ENCODE assay signal across 8 cellular contexts in the genomic region with DNA sequence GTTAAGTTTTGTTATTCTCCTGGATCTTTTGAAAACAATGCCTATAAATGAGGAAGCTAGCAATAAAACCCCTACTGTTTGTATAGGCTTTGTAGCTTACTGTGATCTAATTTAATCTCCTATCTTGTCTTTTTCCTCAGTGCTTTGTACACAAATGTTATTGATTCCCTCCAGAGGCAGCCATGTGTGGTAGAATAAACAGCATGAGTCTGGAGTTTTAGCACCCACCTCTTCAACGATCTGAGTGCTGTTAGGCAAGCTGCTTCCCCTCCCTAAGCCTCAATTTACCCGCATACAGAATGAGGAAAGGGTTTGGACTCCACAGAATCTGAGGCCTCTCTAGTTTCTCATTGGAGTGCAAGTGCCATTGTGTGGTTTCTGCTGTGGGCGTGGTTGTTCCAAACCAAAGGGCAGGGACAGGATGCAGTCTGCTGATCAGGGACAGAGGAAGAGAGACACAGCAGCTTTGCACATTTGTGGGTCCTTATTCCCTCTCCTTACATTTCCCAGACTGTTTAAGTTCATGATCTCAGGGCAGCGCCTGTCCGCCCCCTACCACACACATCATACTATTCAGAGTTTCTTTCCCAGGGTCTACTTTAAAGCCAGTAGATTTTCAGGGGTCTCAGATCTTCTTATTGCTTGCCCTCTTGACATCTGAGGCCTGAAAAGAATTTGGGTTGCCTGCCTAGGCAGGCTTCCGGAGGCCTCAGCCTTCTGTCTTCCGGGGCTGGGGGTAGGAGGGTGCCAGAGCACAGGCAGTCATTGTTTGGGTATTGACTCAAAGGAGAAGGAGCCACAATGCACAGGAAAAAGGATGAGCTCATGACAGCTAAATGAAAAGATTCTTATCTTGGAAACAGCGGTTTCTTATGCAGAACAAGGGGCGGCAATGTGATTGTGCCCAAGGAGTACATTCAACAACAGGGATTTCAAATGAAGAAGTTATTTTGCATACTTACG.
A peak's percentile ranks its signal among the peaks of the same experiment; 100 is the strongest.
DNase-seq lines count a peak whose midpoint lies in the region; ATAC-seq and TF ChIP-seq lines count a peak whose summit lies in the region.

No MANE protein-coding gene starts in this region.

- H3K9me3 Mint-ChIP-seq in brain (no peaks in the 10 kb centered on the region), natural killer cell (no peaks in the 10 kb centered on the region)

- DNase-seq in DMS53 (lab: John Stamatoyannopoulos, UW) (peak; percentile 65), T-helper 9 cell (peak; percentile 50), natural killer cell (peak; percentile 18), GM13977 (ENCODE audit: low spot score) (no peak), NCI-H82 treated with DMSO at 0.1 percent for 48 hours (lab: John Stamatoyannopoulos, UW; ENCODE audit: unreplicated experiment) (no peak)

- H3K4me1 Mint-ChIP-seq in brain (peaks cover 31% of the 10 kb centered on the region), natural killer cell (peaks cover 51 to 64% of the 10 kb centered on the region in 2 donors)

- in situ Hi-C loops in GM13977 (cut with MboI; ENCODE audit: low pct_unique_long_range_greater_than_20kb, low sequenced_read_pairs, unreplicated experiment), result no loop called here

- H3K36me3 Mint-ChIP-seq in brain, result no peaks in the 10 kb centered on the region
- no peaks in the 10 kb centered on the region for H3K36me3 Mint-ChIP-seq in natural killer cell

- H3K27ac Mint-ChIP-seq in brain (peak overlapping the region in 3 of 5 experiments; percentile 62 to 88 (median 67)), natural killer cell (peak overlapping the region; percentile 85 to 94)

- ATAC-seq in GM21367 (IDR thresholded peaks at IDR 0.05; ENCODE audit: unreplicated experiment) (peak; percentile 75), HG03571 (IDR thresholded peaks at IDR 0.05; ENCODE audit: unreplicated experiment) (peak; percentile 89), natural killer cell (peak; percentile 65 to 75 (median 73))

- peak overlapping the region in 3 of 5 experiments; percentile 5 to 59 (median 11) for H3K4me3 Mint-ChIP-seq in brain
- peak overlapping the region; percentile 68 for H3K4me3 Mint-ChIP-seq in natural killer cell

- H3K27me3 Mint-ChIP-seq in brain (peaks cover 5% of the 10 kb centered on the region), natural killer cell (ENCODE audit: low read depth in 2 of 2) (peaks cover 0 to 10% of the 10 kb centered on the region in 2 donors)

- intact Hi-C loops in natural killer cell (cut with micrococcal nuclease), result loop anchor here (2.0 to 10.0 kb wide), 2 partner anchors 47 to 121 kb away; no protein-coding TSS in a partner anchor

- TF ChIP-seq CTCF in brain (conservative IDR thresholded peaks at IDR 0.05) (no peak), natural killer cell (IDR thresholded peaks at IDR 0.05) (no peak), GM13977 (IDR thresholded peaks at IDR 0.05; ENCODE audit: extremely low read depth, insufficient read depth, missing control alignments) (no peak)

Comparison
In these comparisons a context has a peak if more than half of its experiments do, and no peak if none do; other contexts are left out.
1. DNase-seq: peak in DMS53 (single experiment), T-helper 9 cell (single experiment) and natural killer cell (single experiment); none in GM13977 (single experiment) and NCI-H82 treated with DMSO at 0.1 percent for 48 hours (single experiment).
2. Peak in every context shown above with its lines, with median percentiles within 50 percentile points of each other: ATAC-seq.